ENCODE assay signal across 14 cellular contexts in genomic region chr2:26011609-26011989, GRCh38. TPM values are rescaled to one million over a fixed set of nuclear protein-coding genes. Genes with fewer than 3 reads are reported as not detected.
DNase-seq lines count a peak whose midpoint lies in the region; TF ChIP-seq lines count a peak whose summit lies in the region.
"Had no signal": no experiment of that assay in that cellular context is flagged by ENCODE, and none has a peak within 500 bp of the region (broad histone marks: within the 10 kb centered on the region; RNA-seq: fewer than 3 reads in every experiment).

No MANE protein-coding gene starts in this region.

- POLR2A ChIA-PET in CD8-positive, alpha-beta memory T cell (lab: Charles Lee) = no interaction called here

- WGBS in thymus = 81% methylated on average over 6 of the region's 6 CpGs

- H3K27me3 Mint-ChIP-seq in mesothelial cell of epicardium (ENCODE audit: low read depth) = no peaks in the 10 kb centered on the region
- H3K27me3 Mint-ChIP-seq in CD8-positive, alpha-beta memory T cell = peaks cover 0 to 5% of the 10 kb centered on the region in 2 donors

- H3K4me1 Mint-ChIP-seq in mesothelial cell of epicardium = peaks cover 23% of the 10 kb centered on the region
- no peaks in the 10 kb centered on the region for H3K4me1 Mint-ChIP-seq in CD8-positive, alpha-beta memory T cell

- H3K9ac ChIP-seq in HUES48 (ENCODE audit: low read depth, low read length) (no peak overlapping the region), colonic mucosa (ENCODE audit: low read depth in 2 of 2, low read length in 2 of 2) (no peak overlapping the region)

- H3K27ac ChIP-seq in HUES48 (ENCODE audit: low read depth, low read length) = peak overlapping the region; percentile 70
- peak overlapping the region; percentile 42 for H3K27ac ChIP-seq in colonic mucosa
- H3K27ac ChIP-seq in thymus (ENCODE audit: low read depth) = peak overlapping the region; percentile 18
- H3K27ac ChIP-seq in CD8-positive, alpha-beta memory T cell (ENCODE audit: low read depth, low read length) = no peak overlapping the region

- H3K9me3 ChIP-seq in HUES48 (ENCODE audit: control insufficient read depth, insufficient read depth, low read length) (no peaks in the 10 kb centered on the region), colonic mucosa (no peaks in the 10 kb centered on the region), thymus (ENCODE audit: control insufficient read depth) (no peaks in the 10 kb centered on the region)
- H3K9me3 ChIP-seq in CD8-positive, alpha-beta memory T cell (ENCODE audit: low read length) = no peaks in the 10 kb centered on the region

- H3K27ac Mint-ChIP-seq in mesothelial cell of epicardium = peak overlapping the region; percentile 62
- H3K27ac Mint-ChIP-seq in CD8-positive, alpha-beta memory T cell = peak overlapping the region in 1 of 8 donors; percentile 32
- H3K27ac Mint-ChIP-seq: IgD-negative memory B cell had no signal

- H3K4me3 ChIP-seq in HUES48 (ENCODE audit: low read depth, low read length) = no peak overlapping the region
- H3K4me3 ChIP-seq in colonic mucosa = no peak overlapping the region
- no peak overlapping the region for H3K4me3 ChIP-seq in thymus (ENCODE audit: low read length)
- H3K4me3 ChIP-seq in CD8-positive, alpha-beta memory T cell (ENCODE audit: low read length) = no peak overlapping the region

- intact Hi-C loops in colonic mucosa (cut with DNase I) = no loop called here

- DNase-seq in colonic mucosa = no peak
- no peak for DNase-seq in mesothelial cell of epicardium (ENCODE audit: low spot score in 2 of 2, unreplicated experiment in 2 of 2)
- no peak for DNase-seq in activated CD8-positive, alpha-beta memory T cell treated with anti-CD3 and anti-CD28 coated beads, Interleukin-2, amount 50 U/mL, for 48 hours
- DNase-seq in GM19240 (ENCODE audit: insufficient read length, low spot score) = no peak
- DNase-seq in COLO829 (ENCODE audit: low spot score) = no peak
- no peak for DNase-seq in CD8-positive, alpha-beta memory T cell
- DNase-seq: activated CD4-positive, alpha-beta T cell treated with anti-CD3 and anti-CD28 coated beads for 4 hours; amniotic stem cell; GDM1; NCI-H526; stimulated activated CD4-positive, alpha-beta T cell treated with anti-CD3 and anti-CD28 coated beads, Interleukin-4, amount 100 ng/mL, for 1 hour had no signal

- H3K27me3 ChIP-seq in HUES48 (ENCODE audit: control insufficient read depth, insufficient read depth, low read length) = no peaks in the 10 kb centered on the region
- no peaks in the 10 kb centered on the region for H3K27me3 ChIP-seq in colonic mucosa
- H3K27me3 ChIP-seq in thymus (ENCODE audit: control insufficient read depth, insufficient read depth) = no peaks in the 10 kb centered on the region
- H3K27me3 ChIP-seq in CD8-positive, alpha-beta memory T cell (ENCODE audit: insufficient read depth, low read length, poor library complexity, severe bottlenecking) = no peaks in the 10 kb centered on the region

- H3K36me3 Mint-ChIP-seq in mesothelial cell of epicardium = no peaks in the 10 kb centered on the region
- peaks cover 0 to 4% (median 0%) of the 10 kb centered on the region in 3 donors for H3K36me3 Mint-ChIP-seq in CD8-positive, alpha-beta memory T cell
- H3K36me3 Mint-ChIP-seq: IgD-negative memory B cell had no signal

- CTCF ChIA-PET in CD8-positive, alpha-beta memory T cell (lab: Charles Lee) = interaction anchor here (1.6 kb wide), 1 partner anchor 173 kb away, joined by 3 read pairs; no protein-coding TSS in a partner anchor

- H3K36me3 ChIP-seq in HUES48 (ENCODE audit: control insufficient read depth, insufficient read depth, low read length) (no peaks in the 10 kb centered on the region), colonic mucosa (no peaks in the 10 kb centered on the region), thymus (ENCODE audit: control insufficient read depth, insufficient read depth) (no peaks in the 10 kb centered on the region)
- H3K36me3 ChIP-seq in CD8-positive, alpha-beta memory T cell (ENCODE audit: insufficient read depth, low read length) = no peaks in the 10 kb centered on the region

- peaks cover 14% of the 10 kb centered on the region for H3K4me1 ChIP-seq in HUES48 (ENCODE audit: control insufficient read depth, insufficient read depth, low read length)
- peaks cover 7% of the 10 kb centered on the region for H3K4me1 ChIP-seq in colonic mucosa
- H3K4me1 ChIP-seq in thymus (ENCODE audit: control insufficient read depth, insufficient read depth, low read length) = no peaks in the 10 kb centered on the region
- no peaks in the 10 kb centered on the region for H3K4me1 ChIP-seq in CD8-positive, alpha-beta memory T cell (ENCODE audit: insufficient read depth, low read length)

- H3K9me3 Mint-ChIP-seq in mesothelial cell of epicardium = peaks cover 6% of the 10 kb centered on the region
- H3K9me3 Mint-ChIP-seq in CD8-positive, alpha-beta memory T cell = peaks cover 0 to 4% (median 0%) of the 10 kb centered on the region in 5 donors

- TF ChIP-seq CTCF in colonic mucosa (IDR thresholded peaks at IDR 0.05) = no peak
- no peak for TF ChIP-seq CTCF in mesothelial cell of epicardium (IDR thresholded peaks at IDR 0.05; ENCODE audit: unreplicated experiment)

- H3K4me3 Mint-ChIP-seq in mesothelial cell of epicardium = no peak overlapping the region
- H3K4me3 Mint-ChIP-seq in CD8-positive, alpha-beta memory T cell = no peak overlapping the region
- H3K4me3 Mint-ChIP-seq: IgD-negative memory B cell had no signal

RNA-seq across cellular contexts. Expression of gene RAB10, which starts 22.3 kb away (rescaled TPM):
- 100 to 1,000 TPM; 195 to 206 TPM for total RNA-seq in colonic mucosa
- 86.5 to 90.6 TPM (median 90.2 TPM) in 3 replicates for total RNA-seq in mesothelial cell of epicardium
- 72.9 TPM for polyA plus RNA-seq in thymus
- total RNA-seq in CD8-positive, alpha-beta memory T cell = 100 to 1,000 TPM; 155 to 167 TPM
- 93.3 TPM for polyA plus RNA-seq in CD8-positive, alpha-beta memory T cell

RNA-seq across cellular contexts. Expression of gene KIF3C, which starts 29.3 kb away (rescaled TPM):
- total RNA-seq in colonic mucosa = 1 to 10 TPM; 4.0 to 4.2 TPM
- 31.9 to 39.5 TPM (median 39.5 TPM) in 3 replicates for total RNA-seq in mesothelial cell of epicardium
- 1.8 TPM for polyA plus RNA-seq in thymus
- 1 to 10 TPM; 4.9 to 5.5 TPM for total RNA-seq in CD8-positive, alpha-beta memory T cell
- polyA plus RNA-seq in CD8-positive, alpha-beta memory T cell = 1.5 TPM
